In genomic region chr2:23617167-23617787, GRCh38 we compare ENCODE assay signal across 9 cellular contexts.
A peak's percentile ranks its signal among the peaks of the same experiment; 100 is the strongest.
DNase-seq lines count a peak whose midpoint lies in the region; ATAC-seq and TF ChIP-seq lines count a peak whose summit lies in the region.
"Had no signal": no experiment of that assay in that cellular context is flagged by ENCODE, and none has a peak within 500 bp of the region (broad histone marks: within the 10 kb centered on the region; RNA-seq: fewer than 3 reads in every experiment).

No MANE protein-coding gene starts in this region.

- H3K79me2 ChIP-seq in hepatocyte = no peaks in the 10 kb centered on the region

- H3K9me2 ChIP-seq in hepatocyte (replicated peaks; ENCODE audit: insufficient read depth) = no peaks in the 10 kb centered on the region

- BruUV-seq in A673 (replicated peaks; lab: Mats Ljungman, UMichigan) = no TSS peak

- intact Hi-C loops in A673 (cut with micrococcal nuclease; ENCODE audit: unreplicated experiment) = no loop called here

- H3K27me3 ChIP-seq in hepatocyte (no peaks in the 10 kb centered on the region), A673 (replicated peaks; ENCODE audit: insufficient read depth, low read depth, low read length, poor library complexity) (no peaks in the 10 kb centered on the region)

- whole genome bisulfite sequencing in hepatocyte (ENCODE audit: low lambda C conversion rate, missing lambda C conversion rate) = 63% methylated on average over 16 of the region's 16 CpGs

- CTCF ChIA-PET in A673 (lab: Charles Lee) = interaction anchor here (0.6 kb wide), 1 partner anchor 793 kb away, joined by 3 read pairs; no protein-coding TSS in a partner anchor

- TF ChIP-seq CTCF in astrocyte of the spinal cord (IDR thresholded peaks at IDR 0.05; ENCODE audit: low read depth, low read length) (peak; percentile 60), hepatocyte (IDR thresholded peaks at IDR 0.05; ENCODE audit: poor library complexity) (peak; percentile 46), A673 (conservative IDR thresholded peaks at IDR 0.05; ENCODE audit: low read depth, low read length) (no peak)

- peak; percentile 26 for DNase-seq in ELR (ENCODE audit: low read depth)
- DNase-seq in astrocyte of the spinal cord (ENCODE audit: low read depth, low spot score) = peak; percentile 50
- DNase-seq in hepatocyte (ENCODE audit: low spot score) = peak; percentile 72
- peak; percentile 63 for DNase-seq in retina
- no peak for DNase-seq in T1000 (lab: John Stamatoyannopoulos, UW)
- no peak for DNase-seq in activated CD8-positive, alpha-beta memory T cell treated with anti-CD3 and anti-CD28 coated beads for 24 hours
- no peak for DNase-seq in A673 (ENCODE audit: low spot score)
- DNase-seq: MM.1S had no signal

- POLR2A ChIA-PET in A673 (lab: Charles Lee; ENCODE audit: low non-redundant PET) = no interaction called here

- no peak overlapping the region for H2AFZ ChIP-seq in hepatocyte

- peak overlapping the region; percentile 42 for H3K4me2 ChIP-seq in hepatocyte

- no peak for ATAC-seq in SK-N-SH treated with all-trans-retinoic acid at 6 μM for 48 hours

- H3K36me3 ChIP-seq in hepatocyte (replicated peaks; ENCODE audit: insufficient read depth, low read depth) (no peaks in the 10 kb centered on the region), A673 (ENCODE audit: insufficient read depth, low read length, poor library complexity, severe bottlenecking) (no peaks in the 10 kb centered on the region)

- H3K27ac ChIP-seq in hepatocyte = peak overlapping the region; percentile 88
- H3K27ac ChIP-seq in A673 (ENCODE audit: low read depth, low read length, poor library complexity, severe bottlenecking) = no peak overlapping the region

- in situ Hi-C loops in astrocyte of the spinal cord (cut with HindIII; ENCODE audit: low sequenced_read_pairs) = no loop called here

- no peaks in the 10 kb centered on the region for H3K9me3 ChIP-seq in hepatocyte (ENCODE audit: low read depth)
- peaks cover under 1% of the 10 kb centered on the region for H3K9me3 ChIP-seq in A673 (ENCODE audit: low read depth, low read length, poor library complexity, severe bottlenecking)

- H3K4me1 ChIP-seq in hepatocyte (ENCODE audit: insufficient read depth) = peaks cover 28% of the 10 kb centered on the region
- peaks cover 9% of the 10 kb centered on the region for H3K4me1 ChIP-seq in A673 (ENCODE audit: insufficient read depth, low read length, poor library complexity, severe bottlenecking)

- H4K20me1 ChIP-seq in hepatocyte (ENCODE audit: insufficient read depth, poor library complexity, severe bottlenecking) = no peaks in the 10 kb centered on the region

- no peak overlapping the region for H3K4me3 ChIP-seq in astrocyte of the spinal cord (ENCODE audit: low read depth, low read length)
- H3K4me3 ChIP-seq in hepatocyte = no peak overlapping the region
- no peak overlapping the region for H3K4me3 ChIP-seq in A673 (ENCODE audit: low read depth, low read length, poor library complexity, severe bottlenecking)

TF ChIP-seq in SK-N-SH treated with all-trans-retinoic acid at 6 μM for 48 hours, 23 proteins besides CTCF, POLR2A, EP300 and RAD21 (continues in another document):
- no peak for TF ChIP-seq ESRRG (CRISPR knock-in tag; IDR thresholded peaks at IDR 0.05)
- TF ChIP-seq CSRNP3 (CRISPR knock-in tag; IDR thresholded peaks at IDR 0.05) = no peak
- TF ChIP-seq SNAI2 (CRISPR knock-in tag; IDR thresholded peaks at IDR 0.05) = no peak
- no peak for TF ChIP-seq ISL1 (CRISPR knock-in tag; IDR thresholded peaks at IDR 0.05)
- TF ChIP-seq, protein P1, sequence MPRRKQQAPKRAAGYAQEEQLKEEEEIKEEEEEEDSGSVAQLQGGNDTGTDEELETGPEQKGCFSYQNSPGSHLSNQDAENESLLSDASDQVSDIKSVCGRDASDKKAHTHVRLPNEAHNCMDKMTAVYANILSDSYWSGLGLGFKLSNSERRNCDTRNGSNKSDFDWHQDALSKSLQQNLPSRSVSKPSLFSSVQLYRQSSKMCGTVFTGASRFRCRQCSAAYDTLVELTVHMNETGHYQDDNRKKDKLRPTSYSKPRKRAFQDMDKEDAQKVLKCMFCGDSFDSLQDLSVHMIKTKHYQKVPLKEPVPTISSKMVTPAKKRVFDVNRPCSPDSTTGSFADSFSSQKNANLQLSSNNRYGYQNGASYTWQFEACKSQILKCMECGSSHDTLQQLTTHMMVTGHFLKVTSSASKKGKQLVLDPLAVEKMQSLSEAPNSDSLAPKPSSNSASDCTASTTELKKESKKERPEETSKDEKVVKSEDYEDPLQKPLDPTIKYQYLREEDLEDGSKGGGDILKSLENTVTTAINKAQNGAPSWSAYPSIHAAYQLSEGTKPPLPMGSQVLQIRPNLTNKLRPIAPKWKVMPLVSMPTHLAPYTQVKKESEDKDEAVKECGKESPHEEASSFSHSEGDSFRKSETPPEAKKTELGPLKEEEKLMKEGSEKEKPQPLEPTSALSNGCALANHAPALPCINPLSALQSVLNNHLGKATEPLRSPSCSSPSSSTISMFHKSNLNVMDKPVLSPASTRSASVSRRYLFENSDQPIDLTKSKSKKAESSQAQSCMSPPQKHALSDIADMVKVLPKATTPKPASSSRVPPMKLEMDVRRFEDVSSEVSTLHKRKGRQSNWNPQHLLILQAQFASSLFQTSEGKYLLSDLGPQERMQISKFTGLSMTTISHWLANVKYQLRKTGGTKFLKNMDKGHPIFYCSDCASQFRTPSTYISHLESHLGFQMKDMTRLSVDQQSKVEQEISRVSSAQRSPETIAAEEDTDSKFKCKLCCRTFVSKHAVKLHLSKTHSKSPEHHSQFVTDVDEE (CRISPR knock-in tag; IDR thresholded peaks at IDR 0.05) = no peak
- TF ChIP-seq, protein P2, sequence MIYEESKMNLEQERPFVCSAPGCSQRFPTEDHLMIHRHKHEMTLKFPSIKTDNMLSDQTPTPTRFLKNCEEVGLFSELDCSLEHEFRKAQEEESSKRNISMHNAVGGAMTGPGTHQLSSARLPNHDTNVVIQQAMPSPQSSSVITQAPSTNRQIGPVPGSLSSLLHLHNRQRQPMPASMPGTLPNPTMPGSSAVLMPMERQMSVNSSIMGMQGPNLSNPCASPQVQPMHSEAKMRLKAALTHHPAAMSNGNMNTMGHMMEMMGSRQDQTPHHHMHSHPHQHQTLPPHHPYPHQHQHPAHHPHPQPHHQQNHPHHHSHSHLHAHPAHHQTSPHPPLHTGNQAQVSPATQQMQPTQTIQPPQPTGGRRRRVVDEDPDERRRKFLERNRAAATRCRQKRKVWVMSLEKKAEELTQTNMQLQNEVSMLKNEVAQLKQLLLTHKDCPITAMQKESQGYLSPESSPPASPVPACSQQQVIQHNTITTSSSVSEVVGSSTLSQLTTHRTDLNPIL (CRISPR knock-in tag; IDR thresholded peaks at IDR 0.05; ENCODE audit: low read depth) = no peak
- no peak for TF ChIP-seq GLIS3 (CRISPR knock-in tag; IDR thresholded peaks at IDR 0.05)
- TF ChIP-seq PPARA (CRISPR knock-in tag; IDR thresholded peaks at IDR 0.05; ENCODE audit: borderline replicate concordance) = no peak
- TF ChIP-seq, protein P3, sequence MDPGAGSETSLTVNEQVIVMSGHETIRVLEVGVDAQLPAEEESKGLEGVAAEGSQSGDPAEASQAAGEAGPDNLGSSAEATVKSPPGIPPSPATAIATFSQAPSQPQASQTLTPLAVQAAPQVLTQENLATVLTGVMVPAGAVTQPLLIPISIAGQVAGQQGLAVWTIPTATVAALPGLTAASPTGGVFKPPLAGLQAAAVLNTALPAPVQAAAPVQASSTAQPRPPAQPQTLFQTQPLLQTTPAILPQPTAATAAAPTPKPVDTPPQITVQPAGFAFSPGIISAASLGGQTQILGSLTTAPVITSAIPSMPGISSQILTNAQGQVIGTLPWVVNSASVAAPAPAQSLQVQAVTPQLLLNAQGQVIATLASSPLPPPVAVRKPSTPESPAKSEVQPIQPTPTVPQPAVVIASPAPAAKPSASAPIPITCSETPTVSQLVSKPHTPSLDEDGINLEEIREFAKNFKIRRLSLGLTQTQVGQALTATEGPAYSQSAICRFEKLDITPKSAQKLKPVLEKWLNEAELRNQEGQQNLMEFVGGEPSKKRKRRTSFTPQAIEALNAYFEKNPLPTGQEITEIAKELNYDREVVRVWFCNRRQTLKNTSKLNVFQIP (CRISPR knock-in tag; IDR thresholded peaks at IDR 0.05; ENCODE audit: borderline replicate concordance, low read depth) = no peak
- no peak for TF ChIP-seq RARB (CRISPR knock-in tag; IDR thresholded peaks at IDR 0.05)
- no peak for TF ChIP-seq ARNTL (CRISPR knock-in tag; IDR thresholded peaks at IDR 0.05; ENCODE audit: borderline replicate concordance, low read depth)
- TF ChIP-seq CSDC2 (CRISPR knock-in tag; IDR thresholded peaks at IDR 0.05) = no peak
- no peak for TF ChIP-seq ZNF70 (CRISPR knock-in tag; IDR thresholded peaks at IDR 0.05)
- TF ChIP-seq ZNF8 (CRISPR knock-in tag; IDR thresholded peaks at IDR 0.05) = no peak
- no peak for TF ChIP-seq ZFP3 (CRISPR knock-in tag; IDR thresholded peaks at IDR 0.05)
- no peak for TF ChIP-seq BACH2 (CRISPR knock-in tag; IDR thresholded peaks at IDR 0.05; ENCODE audit: borderline replicate concordance)
- TF ChIP-seq TCF4 (CRISPR knock-in tag; IDR thresholded peaks at IDR 0.05; ENCODE audit: borderline replicate concordance) = no peak
- TF ChIP-seq OSR1 (CRISPR knock-in tag; IDR thresholded peaks at IDR 0.05) = no peak

Comparison
In these comparisons a context has a peak if more than half of its experiments do, and no peak if none do; other contexts are left out.
1. DNase-seq: peak in ELR (single experiment), astrocyte of the spinal cord (single experiment), hepatocyte (single experiment) and retina (single experiment); none in T1000 (single experiment), activated CD8-positive, alpha-beta memory T cell treated with anti-CD3 and anti-CD28 coated beads for 24 hours (single experiment) and A673 (single experiment).